In the genomic region with DNA sequence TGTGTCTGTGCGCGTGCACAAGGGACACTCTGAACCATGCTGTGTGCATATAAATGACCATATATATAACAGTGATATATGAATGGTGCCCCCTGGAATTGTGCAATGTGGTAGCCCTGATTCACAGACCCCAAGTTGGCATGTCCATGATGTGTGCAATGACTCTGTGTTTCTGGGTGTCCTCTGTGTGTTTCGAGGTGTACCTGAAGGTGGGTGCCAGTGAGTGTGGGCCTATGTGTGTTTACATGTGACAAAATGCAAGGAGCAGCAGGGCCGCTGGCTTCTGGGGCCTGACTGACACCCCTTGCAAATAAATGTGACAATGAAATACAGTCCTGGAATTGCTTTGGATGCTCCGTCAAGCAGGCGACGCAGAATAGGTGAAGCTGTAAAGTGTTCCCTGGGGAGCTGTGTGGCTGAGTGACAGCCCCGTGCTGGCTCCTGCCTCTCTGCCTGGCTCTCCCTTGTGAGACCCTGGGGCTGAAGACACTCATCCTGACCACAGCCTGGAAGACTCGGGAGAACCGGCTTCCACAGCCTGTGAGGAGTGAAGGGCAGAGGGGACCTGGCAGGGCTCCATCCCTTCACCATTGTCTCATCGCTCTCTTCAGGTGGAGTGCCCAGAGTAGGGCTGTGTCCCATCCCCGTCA, we compare ENCODE assay signal across 25 cellular contexts. TPM values are rescaled to one million over a fixed set of nuclear protein-coding genes. Genes with fewer than 3 reads are reported as not detected.
DNase-seq lines count a peak whose midpoint lies in the region; ATAC-seq, FAIRE-seq and TF ChIP-seq lines count a peak whose summit lies in the region.
"Had no signal": no experiment of that assay in that cellular context is flagged by ENCODE, and none has a peak within 500 bp of the region (broad histone marks: within the 10 kb centered on the region; RNA-seq: fewer than 3 reads in every experiment).

No MANE protein-coding gene starts in this region.

- no TSS peak for BruUV-seq in HepG2 (replicated peaks; lab: Mats Ljungman, UMichigan)

- no peak overlapping the region for H3K4me2 ChIP-seq in HepG2 (ENCODE audit: low read depth, low read length)

- POLR2A ChIA-PET in HepG2 (lab: Yijun Ruan, JAX): no interaction called here

- TF ChIP-seq RAD21 in HepG2 (CRISPR knock-in tag; IDR thresholded peaks at IDR 0.05): no peak

- TF ChIP-seq EP300 in HepG2 (IDR thresholded peaks at IDR 0.05; ENCODE audit: low read depth in 2 of 2, low read length in 2 of 2) (no peak), HepG2 (CRISPR knock-in tag; IDR thresholded peaks at IDR 0.05; ENCODE audit: borderline replicate concordance) (no peak)

- no peaks in the 10 kb centered on the region for H4K20me1 ChIP-seq in HepG2 (ENCODE audit: insufficient read depth, low read length)

- no peak for TF ChIP-seq POLR2A in HepG2 (IDR thresholded peaks at IDR 0.05; ENCODE audit: insufficient read depth in 1 of 2, low read depth in 2 of 2, low read length in 2 of 2)

- H3K4me3 Mint-ChIP-seq in CD14-positive monocyte: no peak overlapping the region
- H3K4me3 Mint-ChIP-seq in activated naive CD8-positive, alpha-beta T cell treated with anti-CD3 and anti-CD28 coated beads for 36 hours: no peak overlapping the region
- H3K4me3 Mint-ChIP-seq in endothelial cell (ENCODE audit: unreplicated experiment): no peak overlapping the region
- H3K4me3 Mint-ChIP-seq: activated B cell treated with CpG ODN at 0.5 μM for 24 hours, memory B cell had no signal

- no peaks in the 10 kb centered on the region for H3K79me2 ChIP-seq in HepG2 (ENCODE audit: insufficient read depth, low read length)

- intact Hi-C loops in CD14-positive monocyte (cut with micrococcal nuclease) (no loop called here), HepG2 (cut with micrococcal nuclease; ENCODE audit: unreplicated experiment) (no loop called here)

- H3K36me3 Mint-ChIP-seq in CD14-positive monocyte (no peaks in the 10 kb centered on the region), endothelial cell (ENCODE audit: low read depth, unreplicated experiment) (no peaks in the 10 kb centered on the region)
- no peaks in the 10 kb centered on the region for H3K36me3 Mint-ChIP-seq in activated naive CD8-positive, alpha-beta T cell treated with anti-CD3 and anti-CD28 coated beads for 36 hours
- H3K36me3 Mint-ChIP-seq: memory B cell had no signal

- no peaks in the 10 kb centered on the region for H3K27me3 Mint-ChIP-seq in CD14-positive monocyte (ENCODE audit: low read depth in 3 of 3)
- no peaks in the 10 kb centered on the region for H3K27me3 Mint-ChIP-seq in activated naive CD8-positive, alpha-beta T cell treated with anti-CD3 and anti-CD28 coated beads for 36 hours
- peaks cover 2% of the 10 kb centered on the region for H3K27me3 Mint-ChIP-seq in endothelial cell (ENCODE audit: unreplicated experiment)
- H3K27me3 Mint-ChIP-seq: activated B cell treated with CpG ODN at 0.5 μM for 24 hours, memory B cell had no signal

- H3K4me3 ChIP-seq in NT2/D1 (ENCODE audit: insufficient read length, low read depth) (no peak overlapping the region), HepG2 (replicated peaks in 1 of 3; ENCODE audit: insufficient read depth in 1 of 3, low read depth in 2 of 3, low read length in 3 of 3) (no peak overlapping the region)
- H3K4me3 ChIP-seq: ovary, right lobe of liver, upper lobe of right lung had no signal

- H3K27me3 ChIP-seq in NT2/D1 (ENCODE audit: insufficient read depth, insufficient read length): peaks cover 9% of the 10 kb centered on the region
- H3K27me3 ChIP-seq in HepG2 (ENCODE audit: control insufficient read depth in 1 of 2, insufficient read depth in 2 of 2, low read length in 2 of 2): peaks cover 0 to 14% of the 10 kb centered on the region in 2 experiments; a peak in 3 of 5 replicates
- H3K27me3 ChIP-seq: ovary, right lobe of liver, upper lobe of right lung had no signal

- no peak for FAIRE-seq in HepG2 (lab: Jason Lieb, UNC)
- FAIRE-seq: bronchial epithelial cell, G401.6 had no signal

- WGBS in HepG2 (ENCODE audit: low lambda C conversion rate): 23% methylated on average over 11 of the region's 12 CpGs

- no peak overlapping the region for H3K27ac ChIP-seq in HepG2 (ENCODE audit: extremely low read length, insufficient read depth, low read length)
- H3K27ac ChIP-seq: ovary, right lobe of liver, upper lobe of right lung had no signal

- ATAC-seq in HepG2 (no peak), GM19023 (IDR thresholded peaks at IDR 0.05; ENCODE audit: unreplicated experiment) (no peak)
- ATAC-seq: HCT116, right lobe of liver, Right ventricle myocardium inferior, upper lobe of right lung had no signal

- no peak overlapping the region for H3K27ac Mint-ChIP-seq in CD14-positive monocyte
- no peak overlapping the region for H3K27ac Mint-ChIP-seq in activated naive CD8-positive, alpha-beta T cell treated with anti-CD3 and anti-CD28 coated beads for 36 hours
- H3K27ac Mint-ChIP-seq in endothelial cell (ENCODE audit: unreplicated experiment): no peak overlapping the region
- H3K27ac Mint-ChIP-seq: activated B cell treated with CpG ODN at 0.5 μM for 24 hours, memory B cell had no signal

- CTCF ChIA-PET in HepG2 (lab: Yijun Ruan, JAX; ENCODE audit: low intra/inter-chr PET ratio, low total read pairs): no interaction called here

- TF ChIP-seq CTCF in CD14-positive monocyte (IDR thresholded peaks at IDR 0.05) (no peak), HepG2 (CRISPR knock-in tag; IDR thresholded peaks at IDR 0.05) (no peak), endothelial cell (IDR thresholded peaks at IDR 0.05; ENCODE audit: unreplicated experiment) (no peak)

- no peak overlapping the region for H2AFZ ChIP-seq in HepG2 (ENCODE audit: low read length)

- H3K9me3 ChIP-seq in NT2/D1 (ENCODE audit: insufficient read depth, low read length): no peaks in the 10 kb centered on the region
- H3K9me3 ChIP-seq in HepG2 (ENCODE audit: low read length): no peaks in the 10 kb centered on the region
- H3K9me3 ChIP-seq: ovary, right lobe of liver, upper lobe of right lung had no signal

- in situ Hi-C loops in HepG2 (cut with HindIII; ENCODE audit: extremely low pct_ligation_motif_present, low pct_unique_long_range_greater_than_20kb): no loop called here

- H3K4me1 Mint-ChIP-seq in CD14-positive monocyte: peaks cover 17% of the 10 kb centered on the region
- peaks cover 3% of the 10 kb centered on the region for H3K4me1 Mint-ChIP-seq in activated naive CD8-positive, alpha-beta T cell treated with anti-CD3 and anti-CD28 coated beads for 36 hours
- H3K4me1 Mint-ChIP-seq in endothelial cell (ENCODE audit: unreplicated experiment): no peaks in the 10 kb centered on the region
- H3K4me1 Mint-ChIP-seq: activated B cell treated with CpG ODN at 0.5 μM for 24 hours had no signal

- H3K9ac ChIP-seq in NT2/D1 (ENCODE audit: insufficient read length, low read depth) (peak overlapping the region; percentile 29), HepG2 (ENCODE audit: insufficient read depth, low read depth, low read length) (no peak overlapping the region)

- H3K36me3 ChIP-seq in NT2/D1 (ENCODE audit: insufficient read depth, insufficient read length, low read length) (no peaks in the 10 kb centered on the region), HepG2 (replicated peaks in 1 of 2; ENCODE audit: control insufficient read depth in 1 of 2, insufficient read depth in 2 of 2, low read length in 2 of 2) (no peaks in the 10 kb centered on the region)
- H3K36me3 ChIP-seq: ovary, right lobe of liver, upper lobe of right lung had no signal

- DNase-seq in CD14-positive monocyte (ENCODE audit: low spot score) (peak; percentile 27), NCI-H1436 (lab: John Stamatoyannopoulos, UW) (peak; percentile 53), NT2/D1 (ENCODE audit: low read depth, low spot score) (no peak), HepG2 (ENCODE audit: low spot score) (no peak), endothelial cell (ENCODE audit: low spot score) (no peak)
- DNase-seq in activated naive CD8-positive, alpha-beta T cell treated with anti-CD3 and anti-CD28 coated beads for 36 hours: no peak
- DNase-seq: activated B cell treated with CpG ODN at 0.5 μM for 24 hours; activated CD4-positive, alpha-beta T cell treated with anti-CD3 and anti-CD28 coated beads, Interleukin-2, amount 50 U/mL, for 48 hours; activated naive CD4-positive, alpha-beta T cell; C1 segment of cervical spinal cord; kidney glomerular epithelial cell; NCI-H2081 treated with DMSO at 0.1 percent for 48 hours; NCI-H526 treated with DMSO at 0.1 percent for 48 hours; OCI-M1; ovary; T1000; upper lobe of right lung had no signal

- H3K4me1 ChIP-seq in NT2/D1 (ENCODE audit: insufficient read depth, insufficient read length): peaks cover 20% of the 10 kb centered on the region
- H3K4me1 ChIP-seq in HepG2 (ENCODE audit: insufficient read depth, low read length): peaks cover 18% of the 10 kb centered on the region
- H3K4me1 ChIP-seq: right lobe of liver, upper lobe of right lung had no signal

- H3K9me3 Mint-ChIP-seq in CD14-positive monocyte: no peaks in the 10 kb centered on the region
- no peaks in the 10 kb centered on the region for H3K9me3 Mint-ChIP-seq in activated naive CD8-positive, alpha-beta T cell treated with anti-CD3 and anti-CD28 coated beads for 36 hours
- H3K9me3 Mint-ChIP-seq in endothelial cell (ENCODE audit: unreplicated experiment): no peaks in the 10 kb centered on the region
- H3K9me3 Mint-ChIP-seq: activated B cell treated with CpG ODN at 0.5 μM for 24 hours, memory B cell had no signal

RNA-seq across cellular contexts. Expression of a gene that starts 38.2 kb away (rescaled TPM):
- polyA plus RNA-seq in CD14-positive monocyte: 100 to 1,000 TPM; 270 to 447 TPM
- total RNA-seq in HepG2 (2016; rRNA removed; fragmentation: Illumina TruSeq; extraction: Trizol): 3.5 and 11.9 TPM in 2 replicates
- 2.8 and 3.1 TPM in 2 replicates for total RNA-seq in HepG2 (2016; cell fraction: cytosol; rRNA removed; fragmentation: Illumina TruSeq; extraction: Trizol; ENCODE audit: low read depth)
- 3.2 and 11.8 TPM in 2 replicates for total RNA-seq in HepG2 (2016; cell fraction: insoluble cytoplasmic fraction; rRNA removed; fragmentation: Illumina TruSeq; extraction: Trizol)
- total RNA-seq in HepG2 (2016; cell fraction: membrane; rRNA removed; fragmentation: Illumina TruSeq; extraction: Trizol): 5.6 and 6.3 TPM in 2 replicates
- 17.4 and 18.5 TPM in 2 replicates for total RNA-seq in HepG2 (2016; cell fraction: nucleus; rRNA removed; fragmentation: Illumina TruSeq; extraction: Trizol)
- polyA plus RNA-seq in HepG2 (2011; rRNA removed): 28.8 and 45.4 TPM in 2 replicates
- polyA plus RNA-seq in HepG2 (2011; cell fraction: cytosol; rRNA removed): 14.7 and 16.4 TPM in 2 replicates
- polyA plus RNA-seq in HepG2 (2011; cell fraction: nucleus; rRNA removed): 91.0 and 108 TPM in 2 replicates
- polyA plus RNA-seq in HepG2 (2012): 30.0 and 40.7 TPM in 2 replicates
- polyA plus RNA-seq in HepG2 (2016; cell fraction: cytosol; fragmentation: Illumina TruSeq; extraction: Trizol; ENCODE audit: low read depth): 2.0 and 2.5 TPM in 2 replicates
- polyA plus RNA-seq in HepG2 (2016; cell fraction: insoluble cytoplasmic fraction; fragmentation: Illumina TruSeq; extraction: Trizol; ENCODE audit: low read depth): 5.0 and 5.6 TPM in 2 replicates
- polyA plus RNA-seq in HepG2 (2016; cell fraction: membrane; fragmentation: Illumina TruSeq; extraction: Trizol; ENCODE audit: low read depth): 5.1 and 5.2 TPM in 2 replicates
- 40.8 and 46.3 TPM in 2 replicates for polyA plus RNA-seq in HepG2 (2016; cell fraction: nucleus; fragmentation: Illumina TruSeq; extraction: Trizol; ENCODE audit: insufficient read depth, low read depth)
- polyA minus RNA-seq in HepG2 (2011; rRNA and poly(A)+ RNA removed; ENCODE audit: low replicate concordance): 1.5 and 20.2 TPM in 2 replicates
- 6.9 and 10.3 TPM in 2 replicates for polyA minus RNA-seq in HepG2 (2011; cell fraction: cytosol; rRNA and poly(A)+ RNA removed)
- 28.3 and 40.9 TPM in 2 replicates for polyA minus RNA-seq in HepG2 (2011; cell fraction: nucleus; rRNA and poly(A)+ RNA removed)
- total RNA-seq in activated naive CD8-positive, alpha-beta T cell treated with anti-CD3 and anti-CD28 coated beads for 36 hours: under 1 TPM; 0.04 to 0.06 TPM
- 1.4 TPM for total RNA-seq in endothelial cell (ENCODE audit: unreplicated experiment)
- total RNA-seq: activated B cell treated with CpG ODN at 0.5 μM for 24 hours, HT-29 had no signal

RNA-seq across cellular contexts. Expression of a gene that starts 56.7 kb away (rescaled TPM):
- polyA plus RNA-seq in CD14-positive monocyte: 10 to 100 TPM; 66.4 to 68.1 TPM
- 113 and 137 TPM in 2 replicates for total RNA-seq in HepG2 (2016; rRNA removed; fragmentation: Illumina TruSeq; extraction: Trizol)
- total RNA-seq in HepG2 (2016; cell fraction: cytosol; rRNA removed; fragmentation: Illumina TruSeq; extraction: Trizol; ENCODE audit: low read depth): 206 and 254 TPM in 2 replicates
- total RNA-seq in HepG2 (2016; cell fraction: insoluble cytoplasmic fraction; rRNA removed; fragmentation: Illumina TruSeq; extraction: Trizol): 122 and 135 TPM in 2 replicates
- 170 and 207 TPM in 2 replicates for total RNA-seq in HepG2 (2016; cell fraction: membrane; rRNA removed; fragmentation: Illumina TruSeq; extraction: Trizol)
- 55.2 and 55.8 TPM in 2 replicates for total RNA-seq in HepG2 (2016; cell fraction: nucleus; rRNA removed; fragmentation: Illumina TruSeq; extraction: Trizol)
- polyA plus RNA-seq in HepG2 (2011; rRNA removed): 53.3 and 59.0 TPM in 2 replicates
- polyA plus RNA-seq in HepG2 (2011; cell fraction: cytosol; rRNA removed): 63.3 and 64.9 TPM in 2 replicates
- polyA plus RNA-seq in HepG2 (2011; cell fraction: nucleus; rRNA removed): 32.6 and 45.2 TPM in 2 replicates
- 46.7 and 60.7 TPM in 2 replicates for polyA plus RNA-seq in HepG2 (2012)
- polyA plus RNA-seq in HepG2 (2016; cell fraction: cytosol; fragmentation: Illumina TruSeq; extraction: Trizol; ENCODE audit: low read depth): 258 and 349 TPM in 2 replicates
- 167 TPM in 2 replicates for polyA plus RNA-seq in HepG2 (2016; cell fraction: insoluble cytoplasmic fraction; fragmentation: Illumina TruSeq; extraction: Trizol; ENCODE audit: low read depth)
- 198 and 246 TPM in 2 replicates for polyA plus RNA-seq in HepG2 (2016; cell fraction: membrane; fragmentation: Illumina TruSeq; extraction: Trizol; ENCODE audit: low read depth)
- 109 and 110 TPM in 2 replicates for polyA plus RNA-seq in HepG2 (2016; cell fraction: nucleus; fragmentation: Illumina TruSeq; extraction: Trizol; ENCODE audit: insufficient read depth, low read depth)
- polyA minus RNA-seq in HepG2 (2011; rRNA and poly(A)+ RNA removed; ENCODE audit: low replicate concordance): 12.8 and 22.8 TPM in 2 replicates
- 16.6 and 17.9 TPM in 2 replicates for polyA minus RNA-seq in HepG2 (2011; cell fraction: cytosol; rRNA and poly(A)+ RNA removed)
- polyA minus RNA-seq in HepG2 (2011; cell fraction: nucleus; rRNA and poly(A)+ RNA removed): 21.8 and 27.1 TPM in 2 replicates
- 100 to 1,000 TPM; 137 to 149 TPM for total RNA-seq in activated naive CD8-positive, alpha-beta T cell treated with anti-CD3 and anti-CD28 coated beads for 36 hours
- total RNA-seq in endothelial cell (ENCODE audit: unreplicated experiment): 78.8 TPM

Comparison
In these comparisons a context has a peak if more than half of its experiments do, and no peak if none do; other contexts are left out.
1. DNase-seq: peak in CD14-positive monocyte (single experiment) and NCI-H1436 (single experiment); none in NT2/D1 (single experiment), HepG2 (single experiment), activated naive CD8-positive, alpha-beta T cell treated with anti-CD3 and anti-CD28 coated beads for 36 hours (single experiment) and endothelial cell (single experiment).